ENCODE assay signal across 15 cellular contexts in the genomic region with DNA sequence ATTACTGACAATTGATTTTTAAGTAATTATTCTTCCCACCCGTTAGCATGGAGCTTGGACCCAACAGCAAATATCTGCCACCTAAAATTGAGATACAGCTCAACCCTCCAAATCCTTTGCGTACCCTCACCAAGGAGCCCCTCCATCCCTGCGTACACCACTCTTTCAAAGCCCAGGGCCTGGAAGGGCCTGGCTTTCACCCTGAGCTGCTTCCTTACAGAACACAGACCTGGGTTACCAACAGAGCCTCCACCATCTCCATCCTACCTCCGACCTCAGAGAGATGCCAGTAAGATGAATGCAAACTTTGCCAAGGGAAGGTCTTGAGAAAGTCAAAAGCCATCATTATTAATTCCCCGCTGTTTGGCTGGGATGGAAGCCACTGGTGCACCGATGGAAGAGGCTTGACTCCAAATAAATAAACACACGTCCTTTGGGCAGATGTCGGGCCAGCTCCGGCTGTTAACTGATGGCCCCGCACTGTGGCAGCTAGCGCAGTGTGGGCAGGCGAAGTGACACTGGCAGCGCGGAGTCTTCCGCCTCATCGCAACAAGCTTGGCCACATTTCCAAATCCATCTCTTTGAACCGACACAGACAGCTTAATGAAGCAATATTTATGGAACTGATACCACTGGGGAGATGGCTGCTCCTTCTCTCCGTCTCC.
DNase-seq lines count a peak whose midpoint lies in the region; ATAC-seq, FAIRE-seq and TF ChIP-seq lines count a peak whose summit lies in the region.
"Had no signal": no experiment of that assay in that cellular context is flagged by ENCODE, and none has a peak within 500 bp of the region (broad histone marks: within the 10 kb centered on the region; RNA-seq: fewer than 3 reads in every experiment).

No MANE protein-coding gene starts in this region.

- FAIRE-seq in urothelium cell line (lab: Jason Lieb, UNC) = peak; percentile 17
- FAIRE-seq: H1, K562 had no signal

- H3K9me3 ChIP-seq in Peyer's patch = no peaks in the 10 kb centered on the region
- H3K9me3 ChIP-seq: BLaER1 had no signal

- no peaks in the 10 kb centered on the region for H3K27me3 ChIP-seq in Peyer's patch
- H3K27me3 ChIP-seq: BLaER1 had no signal

- no peak for ATAC-seq in HG02852 (IDR thresholded peaks at IDR 0.05; ENCODE audit: unreplicated experiment)
- no peak for ATAC-seq in GM18519 (IDR thresholded peaks at IDR 0.05; ENCODE audit: low FRiP score, unreplicated experiment)
- ATAC-seq: K562 had no signal

- no peak for TF ChIP-seq CTCF in Peyer's patch (IDR thresholded peaks at IDR 0.05)

- no peak overlapping the region for H3K4me3 ChIP-seq in Peyer's patch
- H3K4me3 ChIP-seq: BLaER1, K562 had no signal

- no peak for TF ChIP-seq POLR2A in Peyer's patch (IDR thresholded peaks at IDR 0.05)

- H3K36me3 ChIP-seq in Peyer's patch = no peaks in the 10 kb centered on the region
- H3K36me3 ChIP-seq: BLaER1 had no signal

- H3K4me1 ChIP-seq in Peyer's patch = no peaks in the 10 kb centered on the region

- DNase-seq in Peyer's patch = peak in 2 of 3 donors; percentile 19 to 34
- DNase-seq in iPS-NIHi7 (ENCODE audit: extremely low spot score) = peak; percentile 4
- DNase-seq in pons (ENCODE audit: low spot score) = peak; percentile 5
- DNase-seq in urothelium cell line (ENCODE audit: low spot score) = no peak
- DNase-seq in GDM1 (lab: John Stamatoyannopoulos, UW) = no peak
- DNase-seq: CD8-positive, alpha-beta memory T cell; NCI-H1436 treated with DMSO at 0.1 percent for 48 hours; NCI-H2081; NCI-H524 treated with DMSO at 0.1 percent for 48 hours had no signal

- no peak overlapping the region for H3K27ac ChIP-seq in Peyer's patch
- H3K27ac ChIP-seq: BLaER1, RWPE1 had no signal

Comparison
In these comparisons a context has a peak if more than half of its experiments do, and no peak if none do; other contexts are left out.
1. DNase-seq: peak in Peyer's patch (2 of 3), iPS-NIHi7 (single experiment) and pons (single experiment); none in urothelium cell line (single experiment) and GDM1 (single experiment).